In genomic region chr11:68764746-68765145, GRCh38 we compare ENCODE assay signal across 20 cellular contexts. TPM values are rescaled to one million over a fixed set of nuclear protein-coding genes. Genes with fewer than 3 reads are reported as not detected.
DNase-seq lines count a peak whose midpoint lies in the region; ATAC-seq and TF ChIP-seq lines count a peak whose summit lies in the region.
"Had no signal": no experiment of that assay in that cellular context is flagged by ENCODE, and none has a peak within 500 bp of the region (broad histone marks: within the 10 kb centered on the region; RNA-seq: fewer than 3 reads in every experiment).

No MANE protein-coding gene starts in this region.

- H2AK5ac ChIP-seq in neuronal stem cell (ENCODE audit: low read depth, low read length), result peak overlapping the region; percentile 14

- no peak overlapping the region for H3K27ac ChIP-seq in MM.1S (ENCODE audit: low read length)
- H3K27ac ChIP-seq in epithelial cell of prostate, result peak overlapping the region; percentile 55
- H3K27ac ChIP-seq in neuronal stem cell (replicated peaks; ENCODE audit: low read length), result no peak overlapping the region
- no peak overlapping the region for H3K27ac ChIP-seq in upper lobe of right lung
- H3K27ac ChIP-seq: 22Rv1, A549, C4-2B, HL-60 had no signal

- H3K36me3 ChIP-seq in MM.1S (replicated peaks; ENCODE audit: insufficient read depth, low read length) (no peaks in the 10 kb centered on the region; the same call in 1 of the 2 replicates), neuronal stem cell (replicated peaks in 1 of 2; ENCODE audit: control insufficient read depth in 2 of 2, insufficient read depth in 2 of 2, low read length in 2 of 2) (no peaks in the 10 kb centered on the region), upper lobe of right lung (peaks cover 96% of the 10 kb centered on the region)

- peaks cover 19% of the 10 kb centered on the region for H3F3A ChIP-seq in MM.1S (ENCODE audit: insufficient read depth, low read length)

- H3K4me3 ChIP-seq in MM.1S (ENCODE audit: low read length) (no peak overlapping the region), neuronal stem cell (ENCODE audit: low read length in 2 of 2) (no peak overlapping the region), upper lobe of right lung (no peak overlapping the region)
- H3K4me3 ChIP-seq: A549, GM23338 had no signal

- H4K8ac ChIP-seq in neuronal stem cell (ENCODE audit: low read depth, low read length), result no peak overlapping the region

- H3K79me2 ChIP-seq in MM.1S (ENCODE audit: low read length), result peaks cover 14% of the 10 kb centered on the region

- H3K4ac ChIP-seq in neuronal stem cell (ENCODE audit: low read length), result no peak overlapping the region

- H3K9me3 ChIP-seq in MM.1S (replicated peaks; ENCODE audit: insufficient read depth, low read length), result no peaks in the 10 kb centered on the region
- no peaks in the 10 kb centered on the region for H3K9me3 ChIP-seq in neuronal stem cell (replicated peaks in 1 of 2; ENCODE audit: control insufficient read depth in 2 of 2, insufficient read depth in 1 of 2, low read depth in 1 of 2, low read length in 2 of 2)
- H3K9me3 ChIP-seq in upper lobe of right lung, result no peaks in the 10 kb centered on the region
- H3K9me3 ChIP-seq: A549, Caco-2 had no signal

- no peaks in the 10 kb centered on the region for H3K79me1 ChIP-seq in neuronal stem cell (ENCODE audit: low read depth, low read length)

- no CpG with 5 or more reads among the region's 16 CpGs for WGBS in neuronal stem cell (ENCODE audit: extremely low coverage in 2 of 2, insufficient read length in 2 of 2, insufficient replicate concordance in 1 of 2), 2 donors

- H3K18ac ChIP-seq in neuronal stem cell (ENCODE audit: low read length), result no peak overlapping the region

- no peak for DNase-seq in MM.1S
- no peak for DNase-seq in epithelial cell of prostate (ENCODE audit: low read depth, low spot score)
- no peak for DNase-seq in neuronal stem cell (ENCODE audit: low spot score)
- no peak for DNase-seq in upper lobe of right lung
- no peak for DNase-seq in superior temporal gyrus (ENCODE audit: extremely low spot score)
- no peak for DNase-seq in Right ventricle myocardium superior
- no peak for DNase-seq in ecto neural progenitor cell (ENCODE audit: low spot score)
- DNase-seq: AML-193; CD4-positive, alpha-beta T cell; DMS153; DMS79; GDM1; HCEC 1CT; IMR-90 had no signal

- H2BK12ac ChIP-seq in neuronal stem cell (ENCODE audit: low read length), result no peak overlapping the region

- intact Hi-C loops in upper lobe of right lung (cut with DNase I), result no loop called here
- intact Hi-C loops in Right ventricle myocardium superior (cut with DNase I), result no loop called here

- no peak overlapping the region for H2BK5ac ChIP-seq in neuronal stem cell (ENCODE audit: low read length)

- no peak overlapping the region for H4K91ac ChIP-seq in neuronal stem cell (ENCODE audit: low read depth, low read length, poor library complexity)

- H2BK15ac ChIP-seq in neuronal stem cell (ENCODE audit: low read length), result no peak overlapping the region

- peak overlapping the region; percentile 22 for H2BK120ac ChIP-seq in neuronal stem cell (ENCODE audit: low read depth, low read length)

- H3K4me1 ChIP-seq in MM.1S (ENCODE audit: low read length) (peaks cover 23% of the 10 kb centered on the region), neuronal stem cell (ENCODE audit: control insufficient read depth in 2 of 2, insufficient read depth in 1 of 2, low read depth in 1 of 2, low read length in 2 of 2) (peaks cover 1 to 3% of the 10 kb centered on the region in 2 donors), upper lobe of right lung (no peaks in the 10 kb centered on the region)
- H3K4me1 ChIP-seq: A549 had no signal

- H4K20me1 ChIP-seq in MM.1S (ENCODE audit: insufficient read depth, low read length), result no peaks in the 10 kb centered on the region

- ATAC-seq in upper lobe of right lung, result peak; percentile 7
- ATAC-seq in Right ventricle myocardium superior (ENCODE audit: poor library complexity), result no peak

- no peak overlapping the region for H3K14ac ChIP-seq in neuronal stem cell (ENCODE audit: low read length)

- TF ChIP-seq CTCF in MM.1S (IDR thresholded peaks at IDR 0.05; ENCODE audit: low read length) (no peak), upper lobe of right lung (IDR thresholded peaks at IDR 0.05) (no peak)

- H3K9me2 ChIP-seq in MM.1S (replicated peaks; ENCODE audit: insufficient read depth, low read length), result no peaks in the 10 kb centered on the region

- H3K4me2 ChIP-seq in MM.1S (ENCODE audit: low read depth, low read length) (0 out of 2 replicates have a peak overlapping the region, but pooled peaks have one; percentile 94), neuronal stem cell (ENCODE audit: insufficient read depth, low read length, poor library complexity, severe bottlenecking) (no peak overlapping the region)
- H3K4me2 ChIP-seq: A549, GM23338 had no signal

- H3K27me3 ChIP-seq in MM.1S (replicated peaks; ENCODE audit: insufficient read depth, low read length) (no peaks in the 10 kb centered on the region), neuronal stem cell (ENCODE audit: control insufficient read depth in 3 of 3, insufficient read depth in 3 of 3, low read depth in 1 of 3, low read length in 3 of 3) (no peaks in the 10 kb centered on the region), upper lobe of right lung (no peaks in the 10 kb centered on the region)

- H2AFZ ChIP-seq in MM.1S (ENCODE audit: low read length), result no peak overlapping the region
- peak overlapping the region; percentile 45 for H2AFZ ChIP-seq in neuronal stem cell (ENCODE audit: low read length)
- H2AFZ ChIP-seq: GM23338 had no signal

- no peak overlapping the region for H3K23ac ChIP-seq in neuronal stem cell (ENCODE audit: low read depth, low read length, poor library complexity)

- H3K9ac ChIP-seq in MM.1S (ENCODE audit: low read length), result no peak overlapping the region
- no peak overlapping the region for H3K9ac ChIP-seq in neuronal stem cell (ENCODE audit: low read depth, low read length, poor library complexity)

RNA-seq across cellular contexts. Expression of gene TESMIN, which starts 13.4 kb away (rescaled TPM):
- 6.3 TPM for polyA plus RNA-seq in neuronal stem cell (2013, experiment 1 of 2)
- polyA plus RNA-seq in neuronal stem cell (2013, experiment 2 of 2), result 5.6 TPM
- total RNA-seq in upper lobe of right lung, result 0.81 TPM
- 0.46 TPM for total RNA-seq in Right ventricle myocardium superior
